In the genomic region with DNA sequence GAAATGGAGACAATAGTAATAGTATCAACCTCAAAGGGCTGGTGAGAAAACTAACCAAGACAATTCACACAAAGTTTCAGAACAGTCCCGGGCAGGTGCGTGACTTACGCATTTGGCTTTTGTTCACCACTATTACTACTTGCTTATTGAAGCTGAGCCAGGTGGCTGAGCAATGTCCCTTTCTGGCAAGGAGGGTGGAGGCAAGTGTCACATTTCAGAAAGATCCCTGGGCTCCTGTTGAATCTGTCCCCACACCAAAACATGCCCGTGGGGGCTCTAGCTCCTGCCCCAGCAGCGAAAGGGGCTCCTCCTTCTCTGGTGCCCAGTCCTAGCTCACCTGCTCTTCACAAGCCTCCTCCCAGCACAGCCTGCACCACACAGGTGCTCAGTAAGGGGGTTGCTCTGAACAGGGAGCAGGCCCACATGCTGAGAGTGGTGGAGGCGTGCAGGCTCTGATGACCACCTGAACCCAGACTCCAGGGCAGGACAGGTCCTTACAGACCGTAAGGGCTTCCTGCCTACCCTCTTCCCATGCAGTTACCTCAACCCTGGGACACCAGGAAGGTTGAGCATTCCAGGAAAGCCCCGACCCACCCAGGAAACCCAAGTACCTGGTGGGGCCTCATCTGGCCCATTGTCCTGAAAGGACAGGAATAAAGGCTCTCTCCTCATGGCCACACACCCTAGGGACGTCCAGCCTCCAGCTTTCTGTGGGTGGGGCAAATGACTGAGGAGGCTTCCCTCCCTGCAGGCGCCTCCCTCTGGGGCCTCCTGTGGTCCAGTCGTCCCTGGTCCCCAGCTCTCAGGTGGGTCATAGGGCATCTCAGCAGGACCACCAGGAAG, we compare ENCODE assay signal across 1 cellular context.
TF ChIP-seq lines count a peak whose summit lies in the region.

No MANE protein-coding gene starts in this region.

TF ChIP-seq in K562, 482 proteins besides CTCF, POLR2A, EP300 and RAD21:
- no peak for TF ChIP-seq SRSF1 (IDR thresholded peaks at IDR 0.05; ENCODE audit: low read depth, low read length)
- TF ChIP-seq SREBF2 (CRISPR knock-in tag; IDR thresholded peaks at IDR 0.05) = no peak
- TF ChIP-seq SNRNP70 (optimal IDR thresholded peaks at IDR 0.05; ENCODE audit: low read depth, low read length) = no peak
- TF ChIP-seq, protein P1, sequence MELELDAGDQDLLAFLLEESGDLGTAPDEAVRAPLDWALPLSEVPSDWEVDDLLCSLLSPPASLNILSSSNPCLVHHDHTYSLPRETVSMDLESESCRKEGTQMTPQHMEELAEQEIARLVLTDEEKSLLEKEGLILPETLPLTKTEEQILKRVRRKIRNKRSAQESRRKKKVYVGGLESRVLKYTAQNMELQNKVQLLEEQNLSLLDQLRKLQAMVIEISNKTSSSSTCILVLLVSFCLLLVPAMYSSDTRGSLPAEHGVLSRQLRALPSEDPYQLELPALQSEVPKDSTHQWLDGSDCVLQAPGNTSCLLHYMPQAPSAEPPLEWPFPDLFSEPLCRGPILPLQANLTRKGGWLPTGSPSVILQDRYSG (tag; conservative IDR thresholded peaks at IDR 0.05; ENCODE audit: low read depth) = no peak
- TF ChIP-seq XRCC5 (IDR thresholded peaks at IDR 0.05; ENCODE audit: low read depth, low read length) = no peak
- TF ChIP-seq CC2D1A (IDR thresholded peaks at IDR 0.05) = no peak
- TF ChIP-seq DPF2 (IDR thresholded peaks at IDR 0.05) = no peak
- TF ChIP-seq RHOXF2B (CRISPR knock-in tag; conservative IDR thresholded peaks at IDR 0.05) = no peak
- TF ChIP-seq TRIM24 (IDR thresholded peaks at IDR 0.05) = no peak
- no peak for TF ChIP-seq RBM15 (IDR thresholded peaks at IDR 0.05; ENCODE audit: insufficient read depth, low read length)
- TF ChIP-seq HMGN3 (IDR thresholded peaks at IDR 0.05; ENCODE audit: borderline replicate concordance, extremely low read depth, insufficient read length, low read depth, low read length) = no peak
- TF ChIP-seq, protein P2, sequence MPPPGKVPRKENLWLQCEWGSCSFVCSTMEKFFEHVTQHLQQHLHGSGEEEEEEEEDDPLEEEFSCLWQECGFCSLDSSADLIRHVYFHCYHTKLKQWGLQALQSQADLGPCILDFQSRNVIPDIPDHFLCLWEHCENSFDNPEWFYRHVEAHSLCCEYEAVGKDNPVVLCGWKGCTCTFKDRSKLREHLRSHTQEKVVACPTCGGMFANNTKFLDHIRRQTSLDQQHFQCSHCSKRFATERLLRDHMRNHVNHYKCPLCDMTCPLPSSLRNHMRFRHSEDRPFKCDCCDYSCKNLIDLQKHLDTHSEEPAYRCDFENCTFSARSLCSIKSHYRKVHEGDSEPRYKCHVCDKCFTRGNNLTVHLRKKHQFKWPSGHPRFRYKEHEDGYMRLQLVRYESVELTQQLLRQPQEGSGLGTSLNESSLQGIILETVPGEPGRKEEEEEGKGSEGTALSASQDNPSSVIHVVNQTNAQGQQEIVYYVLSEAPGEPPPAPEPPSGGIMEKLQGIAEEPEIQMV (tag; conservative IDR thresholded peaks at IDR 0.05; ENCODE audit: low read depth) = no peak
- no peak for TF ChIP-seq HEY1 (CRISPR knock-in tag; IDR thresholded peaks at IDR 0.05; ENCODE audit: borderline replicate concordance)
- no peak for TF ChIP-seq HDAC3 (IDR thresholded peaks at IDR 0.05; ENCODE audit: borderline replicate concordance, partially characterized antibody)
- no peak for TF ChIP-seq ELF2 (CRISPR knock-in tag; IDR thresholded peaks at IDR 0.05)
- TF ChIP-seq FOXK1 (CRISPR knock-in tag; IDR thresholded peaks at IDR 0.05; ENCODE audit: borderline replicate concordance) = no peak
